Comparison of ENCODE assay signal across 8 cellular contexts in genomic region chr18:3037423-3037915, GRCh38. TPM values are rescaled to one million over a fixed set of nuclear protein-coding genes. Genes with fewer than 3 reads are reported as not detected.
DNase-seq lines count a peak whose midpoint lies in the region; ATAC-seq, FAIRE-seq and TF ChIP-seq lines count a peak whose summit lies in the region.

No MANE protein-coding gene starts in this region.

- H4K5ac ChIP-seq in H9 (ENCODE audit: insufficient read length, low read depth, low read length) = no peak overlapping the region

- H3K9ac ChIP-seq in BLaER1 treated with 17β-estradiol and CSF1 and Interleukin-3, amounts not matched to agents 10 nM and 100 nM = peak overlapping the region in 9 of 11 experiments; percentile 42 to 78 (median 55); a peak in 13 of 22 replicates
- H3K9ac ChIP-seq in OCI-LY3 (ENCODE audit: low read length) (no peak overlapping the region), endothelial cell of umbilical vein (replicated peaks; ENCODE audit: extremely low read depth, insufficient read depth, low read length) (no peak overlapping the region), parathyroid adenoma (no peak overlapping the region), H9 (ENCODE audit: extremely low read depth, insufficient read length, low read length) (no peak overlapping the region)

- H2BK120ac ChIP-seq in H9 (ENCODE audit: low read depth, low read length, poor library complexity, severe bottlenecking) = no peak overlapping the region

- H3K4me2 ChIP-seq in BLaER1 treated with 17β-estradiol and CSF1 and Interleukin-3, amounts not matched to agents 10 nM and 100 nM = peak overlapping the region; percentile 20 to 82 (median 52); a peak in 20 of 22 replicates
- H3K4me2 ChIP-seq in OCI-LY3 (ENCODE audit: low read length) = peak overlapping the region; percentile 5; the same call in 1 of the 2 replicates
- H3K4me2 ChIP-seq in endothelial cell of umbilical vein (ENCODE audit: insufficient read depth, low read length) = peak overlapping the region; percentile 34
- H3K4me2 ChIP-seq in parathyroid adenoma (ENCODE audit: low read length) = no peak overlapping the region
- H3K4me2 ChIP-seq in H9 (ENCODE audit: insufficient read depth, insufficient read length, low read length) = no peak overlapping the region

- H3K4me3 Mint-ChIP-seq in H9 = no peak overlapping the region

- no peak overlapping the region for H3K27ac Mint-ChIP-seq in H9

- ATAC-seq in GM18870 (IDR thresholded peaks at IDR 0.05; ENCODE audit: unreplicated experiment) = peak; percentile 95
- peak; percentile 85 for ATAC-seq in HG03045 (IDR thresholded peaks at IDR 0.05; ENCODE audit: unreplicated experiment)

- H3K27me3 ChIP-seq in BLaER1 treated with 17β-estradiol and CSF1 and Interleukin-3, amounts not matched to agents 10 nM and 100 nM = no peaks in the 10 kb centered on the region
- H3K27me3 ChIP-seq in OCI-LY3 (ENCODE audit: low read depth, low read length) = no peaks in the 10 kb centered on the region
- H3K27me3 ChIP-seq in endothelial cell of umbilical vein (ENCODE audit: control insufficient read depth in 2 of 2, insufficient read depth in 2 of 2, low read length in 2 of 2) = no peaks in the 10 kb centered on the region
- no peaks in the 10 kb centered on the region for H3K27me3 ChIP-seq in parathyroid adenoma (ENCODE audit: control insufficient read depth, insufficient read depth, low read length)
- H3K27me3 ChIP-seq in H9 (ENCODE audit: insufficient read depth, low read length) = no peaks in the 10 kb centered on the region

- H3K14ac ChIP-seq in H9 (ENCODE audit: insufficient read depth, low read length) = no peak overlapping the region

- H3K4me1 Mint-ChIP-seq in H9 = peaks cover 15 to 18% of the 10 kb centered on the region in 2 experiments

- CTCF ChIA-PET in endothelial cell of umbilical vein (lab: Charles Lee) = interaction anchor here (0.8 to 1.3 kb wide), 6 partner anchors 23 to 114 kb away, joined by 3 to 18 read pairs (median 4); no protein-coding TSS in a partner anchor

- H4K8ac ChIP-seq in H9 (replicated peaks; ENCODE audit: insufficient read length, low read depth, low read length) = no peak overlapping the region

- H3K4me3 ChIP-seq in BLaER1 treated with 17β-estradiol and CSF1 and Interleukin-3, amounts not matched to agents 10 nM and 100 nM = no peak overlapping the region
- H3K4me3 ChIP-seq in OCI-LY3 (ENCODE audit: low read length) = no peak overlapping the region
- H3K4me3 ChIP-seq in endothelial cell of umbilical vein (replicated peaks in 1 of 3; ENCODE audit: insufficient read depth in 1 of 3, low read depth in 1 of 3, low read length in 3 of 3) = no peak overlapping the region
- no peak overlapping the region for H3K4me3 ChIP-seq in parathyroid adenoma (ENCODE audit: low read depth, low read length)

- H2AFZ ChIP-seq in OCI-LY3 (ENCODE audit: low read depth, low read length) (no peak overlapping the region), endothelial cell of umbilical vein (ENCODE audit: low read depth, low read length) (peak overlapping the region; percentile 80), parathyroid adenoma (peak overlapping the region; percentile 36), H9 (ENCODE audit: low read length) (no peak overlapping the region)

- no peaks in the 10 kb centered on the region; the same call in 1 of the 2 replicates for H3K27me3 Mint-ChIP-seq in H9 (ENCODE audit: low read depth)

- TF ChIP-seq CTCF in OCI-LY3 (IDR thresholded peaks at IDR 0.05; ENCODE audit: low read depth, low read length) = no peak
- TF ChIP-seq CTCF in endothelial cell of umbilical vein (IDR thresholded peaks at IDR 0.05; ENCODE audit: extremely low read depth in 1 of 2, insufficient read depth in 1 of 2, low read depth in 1 of 2, low read length in 2 of 2) = no peak
- TF ChIP-seq CTCF in parathyroid adenoma (IDR thresholded peaks at IDR 0.05) = no peak
- no peak for TF ChIP-seq CTCF in H9 (conservative IDR thresholded peaks at IDR 0.05)

- H2AK5ac ChIP-seq in H9 (ENCODE audit: insufficient read length, low read length) = no peak overlapping the region

- no peak overlapping the region for H4K91ac ChIP-seq in H9 (ENCODE audit: insufficient read length, low read depth, low read length)

- no peaks in the 10 kb centered on the region for H3K36me3 Mint-ChIP-seq in H9 (ENCODE audit: insufficient read depth in 1 of 3, low read depth in 3 of 3)

- H3K79me2 ChIP-seq in OCI-LY3 (ENCODE audit: low read length) (no peaks in the 10 kb centered on the region), endothelial cell of umbilical vein (ENCODE audit: control insufficient read depth, insufficient read depth, low read length) (no peaks in the 10 kb centered on the region), parathyroid adenoma (no peaks in the 10 kb centered on the region), H9 (ENCODE audit: insufficient read depth, low read length) (no peaks in the 10 kb centered on the region)

- DNase-seq in endothelial cell of umbilical vein (ENCODE audit: low read depth, low spot score) (peak; percentile 76), H9 (no peak), NCI-H1436 treated with DMSO at 0.1 percent for 48 hours (lab: John Stamatoyannopoulos, UW) (no peak)

- no peak overlapping the region for H3K23ac ChIP-seq in H9 (ENCODE audit: insufficient read length, low read depth, low read length)

- intact Hi-C loops in endothelial cell of umbilical vein (cut with micrococcal nuclease) = no loop called here

- WGBS in H9 (ENCODE audit: extremely low coverage, insufficient read length, low lambda C conversion rate) = no CpG with 5 or more reads among the region's 4 CpGs

- no peak overlapping the region for H3K4ac ChIP-seq in H9 (ENCODE audit: low read depth, low read length)

- H2BK5ac ChIP-seq in H9 (ENCODE audit: insufficient read length, low read length) = no peak overlapping the region

- H3K4me1 ChIP-seq in BLaER1 treated with 17β-estradiol and CSF1 and Interleukin-3, amounts not matched to agents 10 nM and 100 nM = peaks cover 7 to 46% (median 23%) of the 10 kb centered on the region in 10 experiments; a peak in 18 of 20 replicates
- H3K4me1 ChIP-seq in OCI-LY3 (ENCODE audit: low read length) (peaks cover 8% of the 10 kb centered on the region), endothelial cell of umbilical vein (ENCODE audit: control insufficient read depth, extremely low read depth, insufficient read depth, low read length) (peaks cover 8% of the 10 kb centered on the region), parathyroid adenoma (peaks cover 6% of the 10 kb centered on the region), H9 (ENCODE audit: insufficient read depth, low read length) (no peaks in the 10 kb centered on the region)

- H4K20me1 ChIP-seq in BLaER1 treated with 17β-estradiol and CSF1 and Interleukin-3, amounts not matched to agents 10 nM and 100 nM = no peaks in the 10 kb centered on the region
- H4K20me1 ChIP-seq in OCI-LY3 (ENCODE audit: insufficient read depth, low read length) = no peaks in the 10 kb centered on the region
- H4K20me1 ChIP-seq in endothelial cell of umbilical vein (replicated peaks; ENCODE audit: control insufficient read depth, extremely low read depth, insufficient read depth, low read length) = no peaks in the 10 kb centered on the region
- no peaks in the 10 kb centered on the region for H4K20me1 ChIP-seq in H9 (ENCODE audit: control insufficient read depth, insufficient read depth, insufficient read length)

- H3K27ac ChIP-seq in BLaER1 treated with 17β-estradiol and CSF1 and Interleukin-3, amounts not matched to agents 10 nM and 100 nM = peak overlapping the region; percentile 57 to 95 (median 80); a peak in 20 of 22 replicates
- no peak overlapping the region for H3K27ac ChIP-seq in OCI-LY3 (ENCODE audit: low read length)
- H3K27ac ChIP-seq in endothelial cell of umbilical vein (ENCODE audit: insufficient read depth, low read depth, low read length) = peak overlapping the region; percentile 43
- H3K27ac ChIP-seq in parathyroid adenoma = no peak overlapping the region
- H3K27ac ChIP-seq in H9 (ENCODE audit: insufficient read length, low read depth, low read length) = no peak overlapping the region

- no peak overlapping the region for H2BK12ac ChIP-seq in H9 (ENCODE audit: insufficient read length, low read depth, low read length)

- TF ChIP-seq POLR2A in endothelial cell of umbilical vein (IDR thresholded peaks at IDR 0.05; ENCODE audit: low read depth, low read length) = no peak

- POLR2A ChIA-PET in endothelial cell of umbilical vein (lab: Charles Lee) = no interaction called here

- H3K9me1 ChIP-seq in endothelial cell of umbilical vein (replicated peaks; ENCODE audit: control insufficient read depth, extremely low read depth, insufficient read depth, low read length) = no peaks in the 10 kb centered on the region

- H3K36me3 ChIP-seq in BLaER1 treated with 17β-estradiol and CSF1 and Interleukin-3, amounts not matched to agents 10 nM and 100 nM = no peaks in the 10 kb centered on the region
- H3K36me3 ChIP-seq in OCI-LY3 (replicated peaks; ENCODE audit: low read depth, low read length) = no peaks in the 10 kb centered on the region
- H3K36me3 ChIP-seq in endothelial cell of umbilical vein (ENCODE audit: control insufficient read depth in 2 of 2, extremely low read depth in 1 of 2, insufficient read depth in 2 of 2, low read length in 2 of 2) = no peaks in the 10 kb centered on the region
- H3K36me3 ChIP-seq in parathyroid adenoma (ENCODE audit: control insufficient read depth, insufficient read depth, low read length) = no peaks in the 10 kb centered on the region

- no TSS peak for BruUV-seq in endothelial cell of umbilical vein (replicated peaks; lab: Mats Ljungman, UMichigan)

- H3K23me2 ChIP-seq in H9 (ENCODE audit: insufficient read length, low read depth, low read length, poor library complexity, severe bottlenecking) = no peaks in the 10 kb centered on the region

- peak; percentile 90 for FAIRE-seq in endothelial cell of umbilical vein (lab: Jason Lieb, UNC)

- H3K79me1 ChIP-seq in H9 (ENCODE audit: insufficient read depth, low read depth, low read length, poor library complexity, severe bottlenecking) = no peaks in the 10 kb centered on the region

- H3K9me3 ChIP-seq in BLaER1 treated with 17β-estradiol and CSF1 and Interleukin-3, amounts not matched to agents 10 nM and 100 nM (replicated peaks in 1 of 11) = peaks cover 0 to 6% (median 0%) of the 10 kb centered on the region in 11 experiments; a peak in 1 of 22 replicates
- no peaks in the 10 kb centered on the region for H3K9me3 ChIP-seq in OCI-LY3 (ENCODE audit: insufficient read depth, low read length)
- no peaks in the 10 kb centered on the region for H3K9me3 ChIP-seq in endothelial cell of umbilical vein (replicated peaks; ENCODE audit: control insufficient read depth, insufficient read depth, low read length)
- no peaks in the 10 kb centered on the region for H3K9me3 ChIP-seq in parathyroid adenoma (ENCODE audit: control insufficient read depth, low read length)
- no peaks in the 10 kb centered on the region for H3K9me3 ChIP-seq in H9 (ENCODE audit: control insufficient read depth, low read depth, low read length)

- no peaks in the 10 kb centered on the region for H3K9me3 Mint-ChIP-seq in H9

- no peak overlapping the region for H2BK20ac ChIP-seq in H9 (ENCODE audit: low read depth, low read length, poor library complexity, severe bottlenecking)

- H2BK15ac ChIP-seq in H9 (ENCODE audit: low read depth, low read length) = no peak overlapping the region

- no peak overlapping the region for H3K18ac ChIP-seq in H9 (ENCODE audit: insufficient read length, low read depth, low read length)

- dilution Hi-C loops in endothelial cell of umbilical vein (cut with MboI; ENCODE audit: extremely low pct_ligation_motif_present, low sequenced_read_pairs) = no loop called here

- no peak overlapping the region for H3T11ph ChIP-seq in H9 (ENCODE audit: low read length)

- no peak overlapping the region for H3K56ac ChIP-seq in H9 (ENCODE audit: insufficient read length, low read depth, low read length)

RNA-seq across cellular contexts. Expression of gene LPIN2, which starts 24.5 kb away (rescaled TPM):
- total RNA-seq in endothelial cell of umbilical vein (21.8 and 24.4 TPM in 2 replicates), H9 (2021) (9.2 and 9.9 TPM in 2 replicates)
- 11.1 and 14.7 TPM in 2 replicates for polyA plus RNA-seq in endothelial cell of umbilical vein
- polyA plus RNA-seq in endothelial cell of umbilical vein (2011; cell fraction: cytosol; rRNA removed) = 12.0 and 13.7 TPM in 2 replicates
- 45.1 and 51.0 TPM in 2 replicates for polyA plus RNA-seq in endothelial cell of umbilical vein (2011; cell fraction: nucleus; rRNA removed)
- polyA plus RNA-seq in endothelial cell of umbilical vein (2012) = 23.9 and 25.0 TPM in 2 replicates
- 23.8 and 28.8 TPM in 2 replicates for polyA minus RNA-seq in endothelial cell of umbilical vein
- polyA minus RNA-seq in endothelial cell of umbilical vein (2011; cell fraction: cytosol; rRNA and poly(A)+ RNA removed) = 22.9 TPM
- polyA minus RNA-seq in endothelial cell of umbilical vein (2011; cell fraction: nucleus; rRNA and poly(A)+ RNA removed) = 29.2 and 30.8 TPM in 2 replicates

Comparison
In these comparisons a context has a peak if more than half of its experiments do, and no peak if none do; other contexts are left out.
1. H3K27ac ChIP-seq: peak in BLaER1 treated with 17β-estradiol and CSF1 and Interleukin-3, amounts not matched to agents 10 nM and 100 nM (11 of 11) and endothelial cell of umbilical vein (single experiment); none in OCI-LY3 (single experiment), parathyroid adenoma (single experiment) and H9 (single experiment).
2. H3K4me2 ChIP-seq: peak in BLaER1 treated with 17β-estradiol and CSF1 and Interleukin-3, amounts not matched to agents 10 nM and 100 nM (11 of 11), OCI-LY3 (single experiment) and endothelial cell of umbilical vein (single experiment); none in parathyroid adenoma (single experiment) and H9 (single experiment).
3. H3K9ac ChIP-seq: peak in BLaER1 treated with 17β-estradiol and CSF1 and Interleukin-3, amounts not matched to agents 10 nM and 100 nM (9 of 11); none in OCI-LY3 (single experiment), endothelial cell of umbilical vein (single experiment), parathyroid adenoma (single experiment) and H9 (single experiment).
4. H2AFZ ChIP-seq: peak in endothelial cell of umbilical vein (single experiment) and parathyroid adenoma (single experiment); none in OCI-LY3 (single experiment) and H9 (single experiment).